8 cellular contexts compared by ENCODE assay signal in the genomic region with DNA sequence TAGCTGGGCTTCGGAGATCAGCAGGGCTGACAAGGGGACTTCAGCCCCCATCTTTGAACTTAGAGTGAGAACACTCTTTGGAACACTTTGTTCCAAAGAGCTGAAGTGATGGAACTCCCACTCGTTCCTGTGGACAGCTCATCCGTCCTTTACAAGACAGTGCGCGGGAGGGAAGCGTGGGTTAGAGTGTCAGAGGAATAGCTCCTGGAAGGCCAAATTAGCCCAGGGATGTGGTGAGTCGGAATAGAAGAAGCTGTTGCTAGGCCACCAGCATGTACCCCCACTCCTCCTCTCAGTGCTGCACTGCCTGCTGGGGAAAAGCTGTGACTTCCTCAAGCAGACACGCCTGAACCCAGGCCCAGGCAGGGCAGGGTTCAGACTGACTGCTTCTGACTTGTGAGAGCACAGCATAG. TPM values are rescaled to one million over a fixed set of nuclear protein-coding genes. Genes with fewer than 3 reads are reported as not detected.
DNase-seq lines count a peak whose midpoint lies in the region; ATAC-seq lines count a peak whose summit lies in the region.

No MANE protein-coding gene starts in this region.

- peak overlapping the region; percentile 94 for H3K27ac ChIP-seq in duodenal mucosa (ENCODE audit: low read depth, low read length)
- H3K27ac ChIP-seq in naive thymus-derived CD4-positive, alpha-beta T cell (ENCODE audit: low read depth, low read length), result peak overlapping the region; percentile 97

- peak overlapping the region in 1 of 9 donors; percentile 90 for H3K27ac Mint-ChIP-seq in naive thymus-derived CD4-positive, alpha-beta T cell

- intact Hi-C loops in naive thymus-derived CD4-positive, alpha-beta T cell (cut with micrococcal nuclease), result no loop called here

- DNase-seq in CD1c-positive myeloid dendritic cell (ENCODE audit: extremely low spot score) (peak; percentile 97), OCI-M1 (lab: John Stamatoyannopoulos, UW) (peak; percentile 14), NCI-H526 (lab: John Stamatoyannopoulos, UW) (no peak), NCI-H2081 treated with DMSO at 0.1 percent for 48 hours (lab: John Stamatoyannopoulos, UW) (no peak), DMS153 treated with DMSO at 0.1 percent for 48 hours (lab: John Stamatoyannopoulos, UW; ENCODE audit: unreplicated experiment) (no peak)
- peak in 1 of 9 donors; percentile 31 for DNase-seq in naive thymus-derived CD4-positive, alpha-beta T cell

- no peaks in the 10 kb centered on the region for H3K27me3 ChIP-seq in duodenal mucosa (ENCODE audit: control insufficient read depth in 1 of 2, insufficient read depth in 2 of 2, low read length in 2 of 2)
- no peaks in the 10 kb centered on the region for H3K27me3 ChIP-seq in naive thymus-derived CD4-positive, alpha-beta T cell (ENCODE audit: control insufficient read depth in 2 of 2, insufficient read depth in 2 of 2, low read length in 2 of 2)

- peaks cover 49 to 61% of the 10 kb centered on the region in 2 donors for H3K4me1 ChIP-seq in duodenal mucosa (ENCODE audit: control insufficient read depth in 1 of 2, insufficient read depth in 2 of 2, low read length in 2 of 2)
- H3K4me1 ChIP-seq in naive thymus-derived CD4-positive, alpha-beta T cell (ENCODE audit: control insufficient read depth in 2 of 2, insufficient read depth in 2 of 2, low read length in 2 of 2), result peaks cover 18 to 32% of the 10 kb centered on the region in 2 donors

- no peaks in the 10 kb centered on the region for H3K9me3 ChIP-seq in duodenal mucosa (ENCODE audit: control insufficient read depth in 1 of 2, low read length in 2 of 2)
- no peaks in the 10 kb centered on the region for H3K9me3 ChIP-seq in naive thymus-derived CD4-positive, alpha-beta T cell (ENCODE audit: control insufficient read depth in 2 of 3, low read length in 3 of 3)

- H3K4me3 Mint-ChIP-seq in naive thymus-derived CD4-positive, alpha-beta T cell, result peak overlapping the region in 3 of 10 donors; percentile 2 to 60 (median 24)

- H3K9ac ChIP-seq in duodenal mucosa (ENCODE audit: low read depth in 1 of 2, low read length in 2 of 2), result peak overlapping the region; percentile 93 to 99

- H3K36me3 ChIP-seq in duodenal mucosa (ENCODE audit: control insufficient read depth in 1 of 2, insufficient read depth in 2 of 2, low read length in 2 of 2), result peaks cover 0 to 6% of the 10 kb centered on the region in 2 donors
- H3K36me3 ChIP-seq in naive thymus-derived CD4-positive, alpha-beta T cell (ENCODE audit: control insufficient read depth in 2 of 3, insufficient read depth in 3 of 3, low read length in 3 of 3), result peaks cover 0 to 16% (median 0%) of the 10 kb centered on the region in 3 experiments

- H3K36me3 Mint-ChIP-seq in naive thymus-derived CD4-positive, alpha-beta T cell, result peaks cover 0 to 9% (median 0%) of the 10 kb centered on the region in 5 donors

- no peaks in the 10 kb centered on the region for H3K9me3 Mint-ChIP-seq in naive thymus-derived CD4-positive, alpha-beta T cell

- H3K27me3 Mint-ChIP-seq in naive thymus-derived CD4-positive, alpha-beta T cell, result no peaks in the 10 kb centered on the region

- ATAC-seq in naive thymus-derived CD4-positive, alpha-beta T cell, result no peak
- no peak for ATAC-seq in HG02840 (IDR thresholded peaks at IDR 0.05; ENCODE audit: low FRiP score, unreplicated experiment)

- POLR2A ChIA-PET in naive thymus-derived CD4-positive, alpha-beta T cell (lab: Charles Lee), result interaction anchor here (0.8 kb wide), 2 partner anchors 9 to 126 kb away, joined by 3 to 4 read pairs; no protein-coding TSS in a partner anchor

- H3K4me1 Mint-ChIP-seq in naive thymus-derived CD4-positive, alpha-beta T cell, result peaks cover 0 to 45% (median 31%) of the 10 kb centered on the region in 7 donors

- CTCF ChIA-PET in naive thymus-derived CD4-positive, alpha-beta T cell (lab: Charles Lee), result interaction anchor here (0.6 kb wide), 1 partner anchor 1410 kb away, joined by 3 read pairs; no protein-coding TSS in a partner anchor

- peak overlapping the region; percentile 81 to 92 for H3K4me3 ChIP-seq in duodenal mucosa (ENCODE audit: low read depth in 1 of 2, low read length in 2 of 2)
- no peak overlapping the region for H3K4me3 ChIP-seq in naive thymus-derived CD4-positive, alpha-beta T cell (ENCODE audit: low read length)

RNA-seq across cellular contexts. Expression of a gene that starts 1.7 kb away (rescaled TPM):
- total RNA-seq in naive thymus-derived CD4-positive, alpha-beta T cell, result 1 to 10 TPM; 1.0 to 3.6 (median 1.4) TPM
- 1 to 10 TPM; 1.3 to 1.9 TPM for polyA plus RNA-seq in naive thymus-derived CD4-positive, alpha-beta T cell

Comparison
In these comparisons a context has a peak if more than half of its experiments do, and no peak if none do; other contexts are left out.
1. DNase-seq: peak in CD1c-positive myeloid dendritic cell (single experiment) and OCI-M1 (single experiment); none in NCI-H526 (0 of 2), NCI-H2081 treated with DMSO at 0.1 percent for 48 hours (single experiment) and DMS153 treated with DMSO at 0.1 percent for 48 hours (single experiment).